ENCODE assay signal across 8 cellular contexts in the genomic region with DNA sequence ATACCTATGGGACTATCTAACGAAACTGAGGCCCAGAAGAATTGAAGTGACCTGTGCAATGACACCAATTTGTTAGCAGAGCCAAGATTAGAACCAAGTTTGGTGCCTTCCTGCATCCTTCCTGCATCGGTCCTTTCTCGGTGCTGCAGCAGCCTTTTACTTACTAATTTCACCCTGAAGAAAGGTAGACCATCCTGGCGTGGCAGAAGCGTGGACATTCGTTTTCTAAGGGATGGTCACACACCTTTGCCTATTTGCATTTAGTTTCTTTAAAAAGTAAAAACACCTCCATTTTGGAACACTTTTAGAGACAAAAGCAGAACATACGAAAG. TPM values are rescaled to one million over a fixed set of nuclear protein-coding genes. Genes with fewer than 3 reads are reported as not detected.
DNase-seq lines count a peak whose midpoint lies in the region; ATAC-seq, FAIRE-seq and TF ChIP-seq lines count a peak whose summit lies in the region.

No MANE protein-coding gene starts in this region.

- H3K36me3 Mint-ChIP-seq in naive B cell = peaks cover 8 to 25% of the 10 kb centered on the region in 2 donors

- H3K27ac Mint-ChIP-seq in naive B cell = peak overlapping the region; percentile 99 to 100 (median 100)

- H3K9me3 ChIP-seq in NT2/D1 (ENCODE audit: insufficient read depth, low read length) = no peaks in the 10 kb centered on the region

- peaks cover 26% of the 10 kb centered on the region for H3K36me3 ChIP-seq in NT2/D1 (ENCODE audit: insufficient read depth, insufficient read length, low read length)

- no peak for FAIRE-seq in GM19239 (lab: Jason Lieb, UNC)

- H3K27me3 Mint-ChIP-seq in naive B cell = no peaks in the 10 kb centered on the region

- H3K4me3 ChIP-seq in NT2/D1 (ENCODE audit: insufficient read length, low read depth) = peak overlapping the region; percentile 78
- peak overlapping the region; percentile 94 for H3K4me3 ChIP-seq in coronary artery

- H3K27ac ChIP-seq in coronary artery = peak overlapping the region; percentile 82 to 95

- ATAC-seq in naive B cell (ENCODE audit: low read depth in 2 of 2) = no peak
- ATAC-seq in GM18868 (IDR thresholded peaks at IDR 0.05; ENCODE audit: unreplicated experiment) = no peak

- H3K9ac ChIP-seq in NT2/D1 (ENCODE audit: insufficient read length, low read depth) = peak overlapping the region; percentile 73

- H3K4me3 Mint-ChIP-seq in naive B cell = peak overlapping the region; percentile 93 to 100 (median 98)

- peaks cover 0 to 5% (median 0%) of the 10 kb centered on the region in 7 donors for H3K9me3 Mint-ChIP-seq in naive B cell

- peaks cover 24 to 42% (median 30%) of the 10 kb centered on the region in 3 donors for H3K4me1 Mint-ChIP-seq in naive B cell

- TF ChIP-seq CTCF in coronary artery (IDR thresholded peaks at IDR 0.05) = no peak

- H3K27me3 ChIP-seq in NT2/D1 (ENCODE audit: insufficient read depth, insufficient read length) = no peaks in the 10 kb centered on the region

- no peaks in the 10 kb centered on the region for H3K4me1 ChIP-seq in NT2/D1 (ENCODE audit: insufficient read depth, insufficient read length)

- peak; percentile 10 for DNase-seq in activated CD4-positive, alpha-beta T cell treated with anti-CD3 and anti-CD28 coated beads for 48 hours
- DNase-seq in activated CD4-positive, alpha-beta T cell treated with anti-CD3 and anti-CD28 coated beads for 1 hour = no peak
- DNase-seq in NT2/D1 (ENCODE audit: low read depth, low spot score) (no peak), coronary artery (ENCODE audit: low spot score) (no peak), naive B cell (no peak), GM19239 (ENCODE audit: insufficient read length, low spot score) (no peak), NCI-H1048 (lab: John Stamatoyannopoulos, UW) (no peak)

RNA-seq across cellular contexts. Expression of a gene that starts 0.7 kb away (rescaled TPM):
- polyA plus RNA-seq in naive B cell (ENCODE audit: low read depth in 6 of 6) = 10 to 100 TPM; 23.9 to 51.7 (median 41.2) TPM

RNA-seq across cellular contexts. Expression of a gene that starts 41.3 kb away (rescaled TPM):
- polyA plus RNA-seq in naive B cell (ENCODE audit: low read depth in 6 of 6) = 1 to 10 TPM in 1 of 6 donors, not detected in 5; 2.2 TPM
